ENCODE assay signal across 28 cellular contexts in the genomic region with DNA sequence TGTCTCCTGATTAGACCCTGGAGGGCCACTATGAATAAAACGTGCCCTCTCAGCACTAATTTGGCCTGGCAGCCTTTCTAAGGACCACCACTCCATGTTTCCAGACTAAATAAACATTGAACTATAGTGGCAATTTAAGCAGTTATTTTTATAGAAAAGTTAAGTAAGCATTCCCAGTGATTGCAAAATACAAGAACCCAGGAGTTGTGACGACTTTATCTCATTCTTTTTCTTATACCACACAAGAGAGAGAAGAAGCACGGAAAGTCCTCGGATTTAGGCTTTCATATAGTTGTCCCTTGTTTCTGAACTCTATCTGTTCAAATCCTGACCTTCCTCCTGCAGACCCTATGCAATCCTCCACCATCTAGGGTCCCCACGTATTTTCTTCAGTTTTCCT.
"Had no signal": no experiment of that assay in that cellular context is flagged by ENCODE, and none has a peak within 500 bp of the region (broad histone marks: within the 10 kb centered on the region; RNA-seq: fewer than 3 reads in every experiment).

No MANE protein-coding gene starts in this region.

- H3K27me3 ChIP-seq: ascending aorta, body of pancreas, MG63, Peyer's patch, SJCRH30 had no signal

- DNase-seq: activated CD4-positive, alpha-beta T cell treated with anti-CD3 and anti-CD28 coated beads for 48 hours; activated CD4-positive, alpha-beta T cell treated with anti-CD3 and anti-CD28 coated beads, Interleukin-2, amount 50 U/mL, for 4 hours; activated CD4-positive, CD25-positive, alpha-beta regulatory T cell treated with anti-CD3 and anti-CD28 coated beads, Interleukin-2, amount 50 U/mL, for 72 hours; activated CD8-positive, alpha-beta memory T cell treated with anti-CD3 and anti-CD28 coated beads, Interleukin-2, amount 50 U/mL, for 48 hours; activated CD8-positive, alpha-beta T cell treated with anti-CD3 and anti-CD28 coated beads, Interleukin-2, amount 10 ng/mL, durations not matched to agents 7 days and 5 days; activated naive CD4-positive, alpha-beta T cell treated with anti-CD3 and anti-CD28 coated beads, Interleukin-2, amount 50 U/mL, for 16 hours; activated naive CD8-positive, alpha-beta T cell treated with anti-CD3 and anti-CD28 coated beads, Interleukin-2, amount 10 ng/mL, durations not matched to agents 7 days and 5 days; activated T-cell treated with anti-CD3 and anti-CD28 coated beads, Interleukin-2, amount 50 U/mL, for 1 hour; amniotic stem cell; body of pancreas; MG63; MV-4-11; NCI-H1092 treated with DMSO at 0.1 percent for 48 hours; NCI-H1417 treated with DMSO at 0.1 percent for 48 hours; NCI-H1694; NCI-H2029; NCI-H2107; NCI-H2171 treated with DMSO at 0.1 percent for 48 hours; NCI-H226; NCI-H510A; Peyer's patch; Right ventricle myocardium superior; SK-N-SH; T-helper 1 cell had no signal

- H3K9me3 ChIP-seq: ascending aorta, body of pancreas, MG63, Peyer's patch, SJCRH30, SK-N-SH had no signal

- H3K4me2 ChIP-seq: KMS-11, SK-N-SH had no signal

- H3K4me3 ChIP-seq: ascending aorta, body of pancreas, MG63, Peyer's patch, SJCRH30 had no signal

- H3K9ac ChIP-seq: KMS-11, SK-N-SH had no signal

- H3K27ac ChIP-seq: ascending aorta, body of pancreas, KMS-11, Peyer's patch, RWPE1, SJCRH30 had no signal

- ATAC-seq: activated CD8-positive, alpha-beta T cell treated with anti-CD3 and anti-CD28 coated beads, Interleukin-2, amount 10 ng/mL, durations not matched to agents 7 days and 5 days; body of pancreas had no signal

- H3K4me1 ChIP-seq: body of pancreas, Peyer's patch, SJCRH30 had no signal

- H3K36me3 ChIP-seq: ascending aorta, MG63, Peyer's patch, SJCRH30 had no signal
